Comparison of ENCODE assay signal across 8 cellular contexts in genomic region chr9:111926421-111926875, GRCh38. TPM values are rescaled to one million over a fixed set of nuclear protein-coding genes. Genes with fewer than 3 reads are reported as not detected.
DNase-seq lines count a peak whose midpoint lies in the region; ATAC-seq and TF ChIP-seq lines count a peak whose summit lies in the region.

No MANE protein-coding gene starts in this region.

- WGBS in mammary epithelial cell (ENCODE audit: low coverage, missing lambda C conversion rate): 100% methylated on average over 6 of the region's 6 CpGs

- H2AFZ ChIP-seq in mammary epithelial cell (ENCODE audit: low read depth, low read length): no peak overlapping the region

- in situ Hi-C loops in mammary epithelial cell (cut with MboI; ENCODE audit: low sequenced_read_pairs in 2 of 2): no loop called here

- no peak overlapping the region for H3K27ac ChIP-seq in mammary epithelial cell (ENCODE audit: insufficient read depth, low read depth, low read length)
- H3K27ac ChIP-seq in uterus: no peak overlapping the region

- TF ChIP-seq POLR2A in uterus (IDR thresholded peaks at IDR 0.05): no peak

- H3K36me3 ChIP-seq in mammary epithelial cell (ENCODE audit: insufficient read depth, low read length): peaks cover 47% of the 10 kb centered on the region
- H3K36me3 ChIP-seq in uterus: no peaks in the 10 kb centered on the region

- H3K4me1 Mint-ChIP-seq in activated T-helper 17 cell treated with anti-CD3 and anti-CD28 coated beads, Interleukin-2, amount 50 U/mL, for 72 hours: peaks cover 5% of the 10 kb centered on the region

- CTCF ChIA-PET in mammary epithelial cell (lab: Charles Lee; ENCODE audit: low non-redundant PET): no interaction called here

- DNase-seq in GM12864 (ENCODE audit: low read depth): peak; percentile 84
- peak; percentile 74 for DNase-seq in HFF-Myc (ENCODE audit: extremely low read depth, low read depth)
- DNase-seq in MV-4-11 (lab: John Stamatoyannopoulos, UW): peak; percentile 97
- no peak for DNase-seq in left lobe of liver (ENCODE audit: low spot score)
- DNase-seq in stimulated activated naive CD8-positive, alpha-beta T cell treated with anti-CD3 and anti-CD28 coated beads, Interleukin-15, Interleukin-2, amounts not matched to agents 100 U/mL and 50 U/mL, for 24 hours: peak; percentile 49
- no peak for DNase-seq in mammary epithelial cell
- DNase-seq in uterus: no peak

- H3K27me3 ChIP-seq in mammary epithelial cell (ENCODE audit: insufficient read depth, low read length) (no peaks in the 10 kb centered on the region), uterus (no peaks in the 10 kb centered on the region)

- no peaks in the 10 kb centered on the region for H3K9me3 ChIP-seq in mammary epithelial cell (replicated peaks; ENCODE audit: insufficient read depth, low read length)
- no peaks in the 10 kb centered on the region for H3K9me3 ChIP-seq in uterus

- H4K20me1 ChIP-seq in mammary epithelial cell (ENCODE audit: insufficient read depth, low read length): no peaks in the 10 kb centered on the region

- TF ChIP-seq CTCF in GM12864 (IDR thresholded peaks at IDR 0.05; ENCODE audit: low read depth, low read length, missing control alignments) (no peak), HFF-Myc (IDR thresholded peaks at IDR 0.05; ENCODE audit: low read depth, low read length, missing control alignments) (no peak), mammary epithelial cell (conservative IDR thresholded peaks at IDR 0.05 in 1 of 2, IDR thresholded peaks at IDR 0.05 in 1 of 2; ENCODE audit: extremely low read depth in 1 of 2, insufficient read depth in 1 of 2, low read depth in 1 of 2, low read length in 2 of 2) (no peak), uterus (IDR thresholded peaks at IDR 0.05) (no peak)

- dilution Hi-C loops in mammary epithelial cell (cut with HindIII; ENCODE audit: low sequenced_read_pairs): no loop called here

- intact Hi-C loops in mammary epithelial cell (cut with micrococcal nuclease): loop anchor here (5.0 kb wide), 2 partner anchors 41 to 164 kb away; no protein-coding TSS in a partner anchor
- intact Hi-C loops in uterus (cut with DNase I; ENCODE audit: low total_unique reads): no loop called here

- H3K79me2 ChIP-seq in mammary epithelial cell (ENCODE audit: insufficient read depth, low read length): peaks cover 71% of the 10 kb centered on the region

- H3K27ac Mint-ChIP-seq in activated T-helper 17 cell treated with anti-CD3 and anti-CD28 coated beads, Interleukin-2, amount 50 U/mL, for 72 hours: peak overlapping the region; percentile 78

- no peak overlapping the region for H3K4me2 ChIP-seq in mammary epithelial cell (ENCODE audit: insufficient read depth, low read depth, low read length)

- no peaks in the 10 kb centered on the region for H3K9me3 Mint-ChIP-seq in activated T-helper 17 cell treated with anti-CD3 and anti-CD28 coated beads, Interleukin-2, amount 50 U/mL, for 72 hours

- H3K27me3 Mint-ChIP-seq in activated T-helper 17 cell treated with anti-CD3 and anti-CD28 coated beads, Interleukin-2, amount 50 U/mL, for 72 hours: no peaks in the 10 kb centered on the region

- H3K4me3 ChIP-seq in GM12864 (ENCODE audit: low read depth, low read length): no peak overlapping the region; the same call in 1 of the 2 replicates
- no peak overlapping the region for H3K4me3 ChIP-seq in HFF-Myc (replicated peaks; ENCODE audit: low read depth, low read length)
- H3K4me3 ChIP-seq in mammary epithelial cell (replicated peaks in 1 of 3; ENCODE audit: insufficient read depth in 1 of 3, low read depth in 2 of 3, low read length in 3 of 3): no peak overlapping the region
- H3K4me3 ChIP-seq in uterus: no peak overlapping the region

- peaks cover 77% of the 10 kb centered on the region for H3K36me3 Mint-ChIP-seq in activated T-helper 17 cell treated with anti-CD3 and anti-CD28 coated beads, Interleukin-2, amount 50 U/mL, for 72 hours (ENCODE audit: low read depth)

- no peak overlapping the region for H3K9ac ChIP-seq in mammary epithelial cell (ENCODE audit: insufficient read depth, low read length)

- H3K4me1 ChIP-seq in mammary epithelial cell (ENCODE audit: insufficient read depth, low read length) (peaks cover 7% of the 10 kb centered on the region), uterus (no peaks in the 10 kb centered on the region)

- H3K4me3 Mint-ChIP-seq in activated T-helper 17 cell treated with anti-CD3 and anti-CD28 coated beads, Interleukin-2, amount 50 U/mL, for 72 hours: peak overlapping the region; percentile 58

- peak; percentile 99 for ATAC-seq in activated T-helper 17 cell treated with anti-CD3 and anti-CD28 coated beads, Interleukin-2, amount 50 U/mL, for 72 hours (replicated peaks)
- peak; percentile 77 for ATAC-seq in left lobe of liver
- ATAC-seq in stimulated activated naive CD8-positive, alpha-beta T cell treated with anti-CD3 and anti-CD28 coated beads, Interleukin-15, Interleukin-2, amounts not matched to agents 100 U/mL and 50 U/mL, for 24 hours: peak; percentile 99

- BruUV-seq in mammary epithelial cell (replicated peaks; lab: Mats Ljungman, UMichigan): no TSS peak

RNA-seq across cellular contexts. Expression of gene UGCG, which starts 29.8 kb away (rescaled TPM):
- total RNA-seq in activated T-helper 17 cell treated with anti-CD3 and anti-CD28 coated beads, Interleukin-2, amount 50 U/mL, for 72 hours: 10 to 100 TPM; 15.1 to 15.8 TPM
- total RNA-seq in left lobe of liver (9.5 TPM), mammary epithelial cell (10 to 100 TPM; 44.8 to 51.2 TPM), uterus (10 to 100 TPM; 12.3 to 75.1 (median 34.5) TPM)
- polyA plus RNA-seq in mammary epithelial cell: 21.6 TPM
- 21.4 TPM for polyA minus RNA-seq in mammary epithelial cell

Comparison
In these comparisons a context has a peak if more than half of its experiments do, and no peak if none do; other contexts are left out.
1. DNase-seq: peak in GM12864 (single experiment), HFF-Myc (single experiment), MV-4-11 (single experiment) and stimulated activated naive CD8-positive, alpha-beta T cell treated with anti-CD3 and anti-CD28 coated beads, Interleukin-15, Interleukin-2, amounts not matched to agents 100 U/mL and 50 U/mL, for 24 hours (single experiment); none in left lobe of liver (single experiment), mammary epithelial cell (single experiment) and uterus (0 of 2).
2. Peak in every context shown above with its lines, with median percentiles within 50 percentile points of each other: ATAC-seq.